ENCODE assay signal across 20 cellular contexts in the genomic region with DNA sequence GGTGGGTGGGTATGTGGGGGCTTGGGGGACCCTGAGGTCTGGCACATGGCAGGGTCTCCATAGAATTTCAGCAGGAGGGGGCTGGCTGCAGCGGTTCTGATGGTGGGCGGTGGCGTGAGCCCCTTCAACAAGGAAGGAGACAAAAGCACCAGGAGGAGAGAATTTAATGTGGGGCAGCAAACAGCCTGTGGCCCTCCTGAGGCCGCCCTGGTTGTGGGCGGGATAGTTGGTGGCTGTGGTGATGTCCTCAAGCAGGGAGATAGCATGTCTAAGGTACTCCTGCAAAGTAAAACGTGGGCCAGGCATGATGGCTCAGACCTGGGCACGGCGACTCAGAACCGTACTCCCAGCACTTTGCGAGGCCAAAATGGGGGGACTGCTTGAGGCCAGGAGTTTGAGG.
A peak's percentile ranks its signal among the peaks of the same experiment; 100 is the strongest.
DNase-seq lines count a peak whose midpoint lies in the region; ATAC-seq and TF ChIP-seq lines count a peak whose summit lies in the region.
"Had no signal": no experiment of that assay in that cellular context is flagged by ENCODE, and none has a peak within 500 bp of the region (broad histone marks: within the 10 kb centered on the region; RNA-seq: fewer than 3 reads in every experiment).

No MANE protein-coding gene starts in this region.

- no peaks in the 10 kb centered on the region for H3K79me1 ChIP-seq in neuronal stem cell (ENCODE audit: low read depth, low read length)

- TF ChIP-seq CTCF in RWPE2 (IDR thresholded peaks at IDR 0.05; ENCODE audit: poor library complexity, severe bottlenecking) (no peak), lower leg skin (IDR thresholded peaks at IDR 0.05) (no peak)

- no peak overlapping the region for H3K4me2 ChIP-seq in neuronal stem cell (ENCODE audit: insufficient read depth, low read length, poor library complexity, severe bottlenecking)
- H3K4me2 ChIP-seq: KMS-11 had no signal

- H2BK5ac ChIP-seq in neuronal stem cell (ENCODE audit: low read length) = no peak overlapping the region

- H3K4me1 ChIP-seq in RWPE2 (ENCODE audit: insufficient read depth, poor library complexity, severe bottlenecking) = no peaks in the 10 kb centered on the region
- H3K4me1 ChIP-seq in neuronal stem cell (ENCODE audit: control insufficient read depth in 2 of 2, insufficient read depth in 1 of 2, low read depth in 1 of 2, low read length in 2 of 2) = peaks cover 8 to 16% of the 10 kb centered on the region in 2 donors
- H3K4me1 ChIP-seq: BE2C had no signal

- no peak overlapping the region for H3K23ac ChIP-seq in neuronal stem cell (ENCODE audit: low read depth, low read length, poor library complexity)

- no peak overlapping the region for H4K8ac ChIP-seq in neuronal stem cell (ENCODE audit: low read depth, low read length)

- H3K4ac ChIP-seq in neuronal stem cell (ENCODE audit: low read length) = no peak overlapping the region

- H2BK12ac ChIP-seq in neuronal stem cell (ENCODE audit: low read length) = no peak overlapping the region

- ATAC-seq in RWPE2 (ENCODE audit: low read depth) (no peak), HG03521 (IDR thresholded peaks at IDR 0.05; ENCODE audit: unreplicated experiment) (no peak)
- ATAC-seq: CD8-positive, alpha-beta T cell; HepG2 had no signal

- peak overlapping the region; percentile 14 for H2BK15ac ChIP-seq in neuronal stem cell (ENCODE audit: low read length)

- peak overlapping the region; percentile 40 for H2AFZ ChIP-seq in neuronal stem cell (ENCODE audit: low read length)

- DNase-seq in RWPE2 (ENCODE audit: low spot score) = peak; percentile 55
- DNase-seq in activated CD8-positive, alpha-beta memory T cell treated with anti-CD3 and anti-CD28 coated beads, Interleukin-2, amount 50 U/mL, for 48 hours = peak; percentile 35
- DNase-seq in lower leg skin (ENCODE audit: low spot score in 2 of 2) = peak; percentile 12 to 72
- no peak for DNase-seq in neuronal stem cell (ENCODE audit: low spot score)
- DNase-seq in activated CD4-positive, alpha-beta T cell treated with anti-CD3 and anti-CD28 coated beads for 48 hours = no peak
- DNase-seq in NOMO-1 treated with DMSO at 0.1 percent for 48 hours (lab: John Stamatoyannopoulos, UW; ENCODE audit: unreplicated experiment) = no peak
- DNase-seq in NCI-H187 treated with DMSO at 0.1 percent for 48 hours (lab: John Stamatoyannopoulos, UW) = no peak
- DNase-seq: BE2C, DND-41, GDM1, H7, MG63, NCI-H1694 treated with DMSO at 0.1 percent for 48 hours, NCI-H446 treated with DMSO at 0.1 percent for 48 hours, NCI-H748 treated with DMSO at 0.1 percent for 48 hours, SHP77 had no signal

- 91 to 93% methylated on average over 10 of the region's 10 CpGs for WGBS in lower leg skin, 2 donors
- WGBS in neuronal stem cell (ENCODE audit: extremely low coverage in 2 of 2, insufficient read length in 2 of 2, insufficient replicate concordance in 1 of 2), 2 donors = no CpG with 5 or more reads among the region's 10 CpGs

- H2BK120ac ChIP-seq in neuronal stem cell (ENCODE audit: low read depth, low read length) = peak overlapping the region; percentile 4

- H3K9ac ChIP-seq in neuronal stem cell (ENCODE audit: low read depth, low read length, poor library complexity) = no peak overlapping the region
- H3K9ac ChIP-seq: KMS-11 had no signal

- peaks cover 25% of the 10 kb centered on the region for H3K36me3 ChIP-seq in RWPE2 (ENCODE audit: low read depth)
- H3K36me3 ChIP-seq in neuronal stem cell (replicated peaks in 1 of 2; ENCODE audit: control insufficient read depth in 2 of 2, insufficient read depth in 2 of 2, low read length in 2 of 2) = no peaks in the 10 kb centered on the region
- H3K36me3 ChIP-seq: BE2C had no signal

- H3K18ac ChIP-seq in neuronal stem cell (ENCODE audit: low read length) = peak overlapping the region; percentile 4

- intact Hi-C loops in lower leg skin (cut with DNase I; ENCODE audit: low total_unique reads) = loop anchor here (5.0 kb wide), 1 partner anchor 386 kb away; no protein-coding TSS in a partner anchor

- H3K14ac ChIP-seq in neuronal stem cell (ENCODE audit: low read length) = no peak overlapping the region

- no peaks in the 10 kb centered on the region for H3K9me3 ChIP-seq in RWPE2 (ENCODE audit: severe bottlenecking)
- H3K9me3 ChIP-seq in neuronal stem cell (replicated peaks in 1 of 2; ENCODE audit: control insufficient read depth in 2 of 2, insufficient read depth in 1 of 2, low read depth in 1 of 2, low read length in 2 of 2) = no peaks in the 10 kb centered on the region
- H3K9me3 ChIP-seq: BE2C, MG63 had no signal

- no peaks in the 10 kb centered on the region for H3K27me3 ChIP-seq in RWPE2 (ENCODE audit: insufficient read depth, poor library complexity, severe bottlenecking)
- H3K27me3 ChIP-seq in neuronal stem cell (ENCODE audit: control insufficient read depth in 3 of 3, insufficient read depth in 3 of 3, low read depth in 1 of 3, low read length in 3 of 3) = no peaks in the 10 kb centered on the region
- H3K27me3 ChIP-seq: BE2C, MG63 had no signal

- no peak overlapping the region for H2AK5ac ChIP-seq in neuronal stem cell (ENCODE audit: low read depth, low read length)

- H3K27ac ChIP-seq in RWPE2 (ENCODE audit: poor library complexity, severe bottlenecking) = no peak overlapping the region
- no peak overlapping the region for H3K27ac ChIP-seq in neuronal stem cell (replicated peaks; ENCODE audit: low read length)
- H3K27ac ChIP-seq: KMS-11 had no signal

- H3K4me3 ChIP-seq in RWPE2 (ENCODE audit: severe bottlenecking) (no peak overlapping the region), lower leg skin (ENCODE audit: low read depth, poor library complexity, severe bottlenecking) (no peak overlapping the region), neuronal stem cell (ENCODE audit: low read length in 2 of 2) (no peak overlapping the region)
- H3K4me3 ChIP-seq: MG63 had no signal

- H4K91ac ChIP-seq in neuronal stem cell (ENCODE audit: low read depth, low read length, poor library complexity) = no peak overlapping the region

- TF ChIP-seq POLR2A in lower leg skin (IDR thresholded peaks at IDR 0.05) = no peak

Comparison
In these comparisons a context has a peak if more than half of its experiments do, and no peak if none do; other contexts are left out.
1. DNase-seq: peak in RWPE2 (single experiment), activated CD8-positive, alpha-beta memory T cell treated with anti-CD3 and anti-CD28 coated beads, Interleukin-2, amount 50 U/mL, for 48 hours (single experiment) and lower leg skin (2 of 2); none in neuronal stem cell (single experiment), activated CD4-positive, alpha-beta T cell treated with anti-CD3 and anti-CD28 coated beads for 48 hours (single experiment), NOMO-1 treated with DMSO at 0.1 percent for 48 hours (single experiment) and NCI-H187 treated with DMSO at 0.1 percent for 48 hours (single experiment).